In the genomic region with DNA sequence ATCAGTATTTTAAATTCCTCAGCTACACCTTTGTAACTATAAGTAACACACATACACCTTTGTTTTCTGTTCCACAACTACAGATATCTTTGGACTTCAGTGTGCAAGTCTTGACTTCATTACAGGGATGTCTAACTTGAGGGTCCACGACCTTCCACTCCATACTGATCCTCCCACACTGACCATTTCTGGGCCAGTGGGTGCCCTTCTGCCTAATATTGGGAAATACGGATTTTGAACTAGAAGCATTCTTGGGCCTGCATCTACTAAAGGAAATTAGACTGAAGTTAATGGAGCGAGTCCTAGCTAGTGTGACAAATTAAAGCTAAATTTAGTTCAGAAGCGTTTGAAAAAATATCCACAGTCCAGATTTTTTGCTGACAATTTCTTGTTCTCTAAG, we compare ENCODE assay signal across 16 cellular contexts. TPM values are rescaled to one million over a fixed set of nuclear protein-coding genes. Genes with fewer than 3 reads are reported as not detected.
DNase-seq lines count a peak whose midpoint lies in the region; ATAC-seq and TF ChIP-seq lines count a peak whose summit lies in the region.
"Had no signal": no experiment of that assay in that cellular context is flagged by ENCODE, and none has a peak within 500 bp of the region (broad histone marks: within the 10 kb centered on the region; RNA-seq: fewer than 3 reads in every experiment).

No MANE protein-coding gene starts in this region.

- H3K27ac ChIP-seq in cardiac muscle cell = peak overlapping the region; percentile 84
- H3K27ac ChIP-seq in dorsolateral prefrontal cortex = peak overlapping the region; percentile 21 to 98 (median 92)
- peak overlapping the region; percentile 68 to 83 (median 79) for H3K27ac ChIP-seq in thyroid gland
- no peak overlapping the region for H3K27ac ChIP-seq in CD8-positive, alpha-beta memory T cell (ENCODE audit: low read depth, low read length)

- WGBS in thyroid gland, 2 donors = 60 to 67% methylated on average over 4 of the region's 4 CpGs

- H3K27me3 Mint-ChIP-seq in CD8-positive, alpha-beta memory T cell = no peaks in the 10 kb centered on the region

- H3K36me3 ChIP-seq in cardiac muscle cell (no peaks in the 10 kb centered on the region), mucosa of stomach (ENCODE audit: control insufficient read depth, insufficient read depth, low read length) (no peaks in the 10 kb centered on the region), thyroid gland (no peaks in the 10 kb centered on the region)
- H3K36me3 ChIP-seq in CD8-positive, alpha-beta memory T cell (ENCODE audit: insufficient read depth, low read length) = no peaks in the 10 kb centered on the region
- H3K36me3 ChIP-seq: spleen had no signal

- CTCF ChIA-PET in CD8-positive, alpha-beta memory T cell (lab: Charles Lee) = interaction anchor here (1.5 kb wide), 1 partner anchor 22 kb away, joined by 3 read pairs; no protein-coding TSS in a partner anchor

- DNase-seq in cardiac muscle cell (ENCODE audit: low read depth in 1 of 2, low spot score in 1 of 2) (no peak), left ventricle myocardium superior (no peak), dorsolateral prefrontal cortex (no peak), thyroid gland (no peak), activated T-cell treated with anti-CD3 and anti-CD28 coated beads for 4 hours (no peak)
- DNase-seq in CD8-positive, alpha-beta memory T cell = no peak
- DNase-seq: spleen; stimulated activated naive CD8-positive, alpha-beta T cell treated with anti-CD3 and anti-CD28 coated beads, Interleukin-15, Interleukin-2, amounts not matched to agents 100 U/mL and 50 U/mL, for 24 hours had no signal

- POLR2A ChIA-PET in CD8-positive, alpha-beta memory T cell (lab: Charles Lee) = no interaction called here

- no peaks in the 10 kb centered on the region for H3K36me3 Mint-ChIP-seq in CD8-positive, alpha-beta memory T cell

- no peak overlapping the region for H3K4me3 ChIP-seq in cardiac muscle cell
- peak overlapping the region in 20 of 59 donors; percentile 7 to 38 (median 17) for H3K4me3 ChIP-seq in dorsolateral prefrontal cortex
- H3K4me3 ChIP-seq in mucosa of stomach (ENCODE audit: low read length) = no peak overlapping the region
- no peak overlapping the region for H3K4me3 ChIP-seq in thyroid gland (replicated peaks in 1 of 3)
- no peak overlapping the region for H3K4me3 ChIP-seq in CD8-positive, alpha-beta memory T cell (ENCODE audit: low read length)

- H3K9me3 Mint-ChIP-seq in CD8-positive, alpha-beta memory T cell = no peaks in the 10 kb centered on the region

- no peak for TF ChIP-seq CTCF in cardiac muscle cell (IDR thresholded peaks at IDR 0.05; ENCODE audit: low read depth, low read length)
- TF ChIP-seq CTCF in dorsolateral prefrontal cortex (IDR thresholded peaks at IDR 0.05 in 54 of 56, conservative IDR thresholded peaks at IDR 0.05 in 2 of 56; ENCODE audit: low read depth in 1 of 56, partially characterized antibody in 56 of 56) = peak in 1 of 56 donors; percentile 14
- no peak for TF ChIP-seq CTCF in thyroid gland (IDR thresholded peaks at IDR 0.05)

- H3K4me3 Mint-ChIP-seq in CD8-positive, alpha-beta memory T cell = no peak overlapping the region

- H3K4me1 Mint-ChIP-seq in CD8-positive, alpha-beta memory T cell = peaks cover 7 to 14% (median 7%) of the 10 kb centered on the region in 3 donors

- no peaks in the 10 kb centered on the region for H3K27me3 ChIP-seq in cardiac muscle cell
- no peaks in the 10 kb centered on the region for H3K27me3 ChIP-seq in dorsolateral prefrontal cortex
- H3K27me3 ChIP-seq in mucosa of stomach (ENCODE audit: control insufficient read depth, insufficient read depth, low read length) = no peaks in the 10 kb centered on the region
- no peaks in the 10 kb centered on the region for H3K27me3 ChIP-seq in thyroid gland
- H3K27me3 ChIP-seq in CD8-positive, alpha-beta memory T cell (ENCODE audit: insufficient read depth, low read length, poor library complexity, severe bottlenecking) = no peaks in the 10 kb centered on the region
- H3K27me3 ChIP-seq: spleen had no signal

- H3K9me3 ChIP-seq in cardiac muscle cell (ENCODE audit: low read depth) (no peaks in the 10 kb centered on the region), mucosa of stomach (ENCODE audit: control insufficient read depth, low read length) (no peaks in the 10 kb centered on the region), thyroid gland (no peaks in the 10 kb centered on the region)
- no peaks in the 10 kb centered on the region for H3K9me3 ChIP-seq in CD8-positive, alpha-beta memory T cell (ENCODE audit: low read length)
- H3K9me3 ChIP-seq: spleen had no signal

- intact Hi-C loops in left ventricle myocardium superior (cut with micrococcal nuclease) (loop anchor here (10.0 kb wide), 1 partner anchor 81 kb away; no protein-coding TSS in a partner anchor), dorsolateral prefrontal cortex (cut with DNase I) (loop anchor here (2.0 to 10.0 kb wide), 3 partner anchors 34 to 371 kb away; partner anchors contain the start of gene CPD (in 2 of the 2)), thyroid gland (cut with DNase I) (no loop called here)

- H3K27ac Mint-ChIP-seq in CD8-positive, alpha-beta memory T cell = peak overlapping the region in 2 of 8 donors; percentile 10 to 57

- H3K4me1 ChIP-seq in cardiac muscle cell (ENCODE audit: low read depth) = peaks cover 17% of the 10 kb centered on the region
- H3K4me1 ChIP-seq in mucosa of stomach (ENCODE audit: control insufficient read depth, insufficient read depth, low read length) = peaks cover 63% of the 10 kb centered on the region
- H3K4me1 ChIP-seq in thyroid gland = peaks cover 18 to 37% of the 10 kb centered on the region in 2 donors
- H3K4me1 ChIP-seq in CD8-positive, alpha-beta memory T cell (ENCODE audit: insufficient read depth, low read length) = no peaks in the 10 kb centered on the region

- H3K9ac ChIP-seq in mucosa of stomach (ENCODE audit: low read length) = peak overlapping the region; percentile 44

- ATAC-seq in left ventricle myocardium superior (no peak), HG02678 (IDR thresholded peaks at IDR 0.05; ENCODE audit: unreplicated experiment) (no peak)
- ATAC-seq: HCT116; stimulated activated naive CD8-positive, alpha-beta T cell treated with anti-CD3 and anti-CD28 coated beads, Interleukin-15, Interleukin-2, amounts not matched to agents 100 U/mL and 50 U/mL, for 24 hours had no signal

- no peak for TF ChIP-seq POLR2A in thyroid gland (IDR thresholded peaks at IDR 0.05)

RNA-seq across cellular contexts. Expression of gene TMIGD1, which starts 9.9 kb away (rescaled TPM):
- total RNA-seq in cardiac muscle cell (not detected in 2 replicates), left ventricle myocardium superior (not detected), dorsolateral prefrontal cortex (under 1 TPM in 2 of 120 experiments, not detected in 118; 0.47 to 0.48 TPM), thyroid gland (not detected)
- not detected in 2 replicates for polyA plus RNA-seq in cardiac muscle cell
- not detected for total RNA-seq in CD8-positive, alpha-beta memory T cell
- not detected for polyA plus RNA-seq in CD8-positive, alpha-beta memory T cell
- total RNA-seq: A673, G401, omental fat pad, SK-MEL-5, spleen had no signal
- polyA plus RNA-seq: adipose tissue, spleen had no signal

RNA-seq across cellular contexts. Expression of gene CPD, which starts 35.0 kb away (rescaled TPM):
- total RNA-seq in cardiac muscle cell (47.4 and 47.6 TPM in 2 replicates), left ventricle myocardium superior (20.3 TPM), dorsolateral prefrontal cortex (10 to 100 TPM; 45.2 to 97.3 (median 64.6) TPM), thyroid gland (100 to 1,000 TPM in 1 of 4 donors, 10 to 100 TPM in 3; 58.2 to 102 (median 79.9) TPM)
- polyA plus RNA-seq in cardiac muscle cell = 19.5 and 30.5 TPM in 2 replicates
- total RNA-seq in CD8-positive, alpha-beta memory T cell = 10 to 100 TPM; 22.8 to 26.7 TPM
- 17.3 TPM for polyA plus RNA-seq in CD8-positive, alpha-beta memory T cell

RNA-seq across cellular contexts. Expression of gene BLMH, which starts 52.0 kb away (rescaled TPM):
- total RNA-seq in cardiac muscle cell (44.3 and 47.3 TPM in 2 replicates), left ventricle myocardium superior (15.7 TPM), dorsolateral prefrontal cortex (10 to 100 TPM; 21.8 to 42.7 (median 30.8) TPM), thyroid gland (10 to 100 TPM; 17.5 to 31.7 (median 27.1) TPM)
- 39.7 and 51.4 TPM in 2 replicates for polyA plus RNA-seq in cardiac muscle cell
- total RNA-seq in CD8-positive, alpha-beta memory T cell = 10 to 100 TPM; 67.1 to 68.0 TPM
- polyA plus RNA-seq in CD8-positive, alpha-beta memory T cell = 28.3 TPM
